ENCODE assay signal across 16 cellular contexts in genomic region chr11:40032331-40032730, GRCh38.
DNase-seq lines count a peak whose midpoint lies in the region; ATAC-seq and TF ChIP-seq lines count a peak whose summit lies in the region.
"Had no signal": no experiment of that assay in that cellular context is flagged by ENCODE, and none has a peak within 500 bp of the region (broad histone marks: within the 10 kb centered on the region; RNA-seq: fewer than 3 reads in every experiment).

No MANE protein-coding gene starts in this region.

- H3K9me3 ChIP-seq in NT2/D1 (ENCODE audit: insufficient read depth, low read length) (peaks cover 34% of the 10 kb centered on the region), endodermal cell (ENCODE audit: control insufficient read depth, low read length) (peaks cover 53% of the 10 kb centered on the region)
- H3K9me3 ChIP-seq: BE2C had no signal

- H3K36me3 ChIP-seq in NT2/D1 (ENCODE audit: insufficient read depth, insufficient read length, low read length) (no peaks in the 10 kb centered on the region), endodermal cell (ENCODE audit: control insufficient read depth, insufficient read depth, low read length) (no peaks in the 10 kb centered on the region)
- H3K36me3 ChIP-seq: BE2C had no signal

- no peaks in the 10 kb centered on the region for H3K27me3 Mint-ChIP-seq in endodermal cell (ENCODE audit: insufficient read depth)
- H3K27me3 Mint-ChIP-seq: CD4-positive, alpha-beta memory T cell had no signal

- H3K9ac ChIP-seq in NT2/D1 (ENCODE audit: insufficient read length, low read depth) (no peak overlapping the region), endodermal cell (ENCODE audit: extremely low read depth, low read length, poor library complexity, severe bottlenecking) (no peak overlapping the region)

- H3K9me3 Mint-ChIP-seq in endodermal cell = peaks cover 42% of the 10 kb centered on the region

- H3K27ac Mint-ChIP-seq in endodermal cell = no peak overlapping the region
- H3K27ac Mint-ChIP-seq: CD4-positive, alpha-beta memory T cell had no signal

- H3K4me1 ChIP-seq in NT2/D1 (ENCODE audit: insufficient read depth, insufficient read length) (no peaks in the 10 kb centered on the region), endodermal cell (ENCODE audit: control insufficient read depth, insufficient read depth, low read length) (no peaks in the 10 kb centered on the region)
- H3K4me1 ChIP-seq: BE2C had no signal

- H3K27me3 ChIP-seq in NT2/D1 (ENCODE audit: insufficient read depth, insufficient read length) = no peaks in the 10 kb centered on the region
- H3K27me3 ChIP-seq in endodermal cell (ENCODE audit: control insufficient read depth, insufficient read depth, low read length, poor library complexity, severe bottlenecking) = no peaks in the 10 kb centered on the region
- H3K27me3 ChIP-seq: BE2C had no signal

- H3K4me3 ChIP-seq in NT2/D1 (ENCODE audit: insufficient read length, low read depth) = no peak overlapping the region
- peak overlapping the region; percentile 67 for H3K4me3 ChIP-seq in endodermal cell (ENCODE audit: low read length)

- 80 to 93% methylated on average over 1 to 3 of the region's 3 CpGs for WGBS in endodermal cell (ENCODE audit: insufficient coverage in 1 of 2, insufficient read length in 1 of 2), 2 experiments

- no peak overlapping the region for H3K4me3 Mint-ChIP-seq in endodermal cell

- ATAC-seq in GM19328 (IDR thresholded peaks at IDR 0.05; ENCODE audit: unreplicated experiment) = no peak

- no peak overlapping the region for H3K27ac ChIP-seq in endodermal cell (ENCODE audit: low read depth, low read length)
- H3K27ac ChIP-seq: C4-2B had no signal

- DNase-seq in CMK (ENCODE audit: low read depth) (peak; percentile 29), NT2/D1 (ENCODE audit: low read depth, low spot score) (peak; percentile 25), endodermal cell (no peak), left kidney (ENCODE audit: low read depth, low spot score) (peak; percentile 24), NCI-H1105 treated with DMSO at 0.1 percent for 48 hours (lab: John Stamatoyannopoulos, UW) (no peak), cortex of kidney (lab: John Stamatoyannopoulos, UW) (no peak), SIG-M5 treated with dmso at 0.1 percent for 504 hours (lab: John Stamatoyannopoulos, UW; ENCODE audit: unreplicated experiment) (no peak)
- DNase-seq: 8988T; BE2C; CD4-positive, alpha-beta memory T cell; COR-L47; DND-41; GF-D8; H7 had no signal

- peaks cover 16% of the 10 kb centered on the region for H3K36me3 Mint-ChIP-seq in endodermal cell (ENCODE audit: low read depth)
- H3K36me3 Mint-ChIP-seq: CD4-positive, alpha-beta memory T cell had no signal

- TF ChIP-seq CTCF in endodermal cell (conservative IDR thresholded peaks at IDR 0.05) = no peak

- H3K4me1 Mint-ChIP-seq in endodermal cell = peaks cover 27% of the 10 kb centered on the region
- H3K4me1 Mint-ChIP-seq: CD4-positive, alpha-beta memory T cell had no signal

Comparison
In these comparisons a context has a peak if more than half of its experiments do, and no peak if none do; other contexts are left out.
1. DNase-seq: peak in CMK (single experiment), NT2/D1 (single experiment) and left kidney (single experiment); none in endodermal cell (single experiment), NCI-H1105 treated with DMSO at 0.1 percent for 48 hours (single experiment), cortex of kidney (single experiment) and SIG-M5 treated with dmso at 0.1 percent for 504 hours (single experiment).